Comparison of ENCODE assay signal across 16 cellular contexts in genomic region chr5:151225071-151225470, GRCh38. TPM values are rescaled to one million over a fixed set of nuclear protein-coding genes. Genes with fewer than 3 reads are reported as not detected.
DNase-seq lines count a peak whose midpoint lies in the region; ATAC-seq and TF ChIP-seq lines count a peak whose summit lies in the region.
"Had no signal": no experiment of that assay in that cellular context is flagged by ENCODE, and none has a peak within 500 bp of the region (broad histone marks: within the 10 kb centered on the region; RNA-seq: fewer than 3 reads in every experiment).

No MANE protein-coding gene starts in this region.

- CTCF ChIA-PET in HCT116 (lab: Charles Lee): interaction anchor here (1.8 to 1.9 kb wide), 2 partner anchors 11 to 22 kb away, joined by 4 to 5 read pairs; no protein-coding TSS in a partner anchor

- TF ChIP-seq EP300 in suprapubic skin (IDR thresholded peaks at IDR 0.05): no peak

- H3K4me3 ChIP-seq in HCT116 (replicated peaks in 1 of 2; ENCODE audit: low read depth in 1 of 2, low read length in 2 of 2) (no peak overlapping the region), neural progenitor cell (no peak overlapping the region), suprapubic skin (no peak overlapping the region)
- H3K4me3 ChIP-seq: hepatocyte had no signal

- H3K4me1 ChIP-seq in HCT116 (ENCODE audit: control insufficient read depth in 1 of 2, insufficient read depth in 2 of 2, low read length in 2 of 2) (peaks cover 8 to 23% of the 10 kb centered on the region in 2 experiments; a peak in 3 of 4 replicates), neural progenitor cell (no peaks in the 10 kb centered on the region), suprapubic skin (peaks cover 23% of the 10 kb centered on the region)

- WGBS in suprapubic skin: 93% methylated on average over 4 of the region's 4 CpGs

- H3K27me3 Mint-ChIP-seq in T-helper 1 cell treated with Interleukin-12 subunit alpha and Interleukin-12 subunit beta and Interleukin-4 antibody, amounts not matched to agents 30 μg/mL and 1 μg/mL, for 36 hours (ENCODE audit: low read depth): no peaks in the 10 kb centered on the region
- H3K27me3 Mint-ChIP-seq in activated naive CD8-positive, alpha-beta T cell treated with anti-CD3 and anti-CD28 coated beads for 36 hours: no peaks in the 10 kb centered on the region
- peaks cover 16% of the 10 kb centered on the region for H3K27me3 Mint-ChIP-seq in neural progenitor cell (ENCODE audit: insufficient read depth, low read depth)

- POLR2A ChIA-PET in HCT116 (lab: Charles Lee): interaction anchor here (0.9 kb wide), 1 partner anchor 10 kb away, joined by 3 read pairs; no protein-coding TSS in a partner anchor

- H3K9me2 ChIP-seq in HCT116 (ENCODE audit: insufficient read depth): no peaks in the 10 kb centered on the region

- ATAC-seq in HCT116: no peak
- ATAC-seq: left cardiac atrium, right cardiac atrium had no signal

- no peaks in the 10 kb centered on the region for H3K9me3 ChIP-seq in HCT116 (ENCODE audit: control insufficient read depth in 1 of 2, insufficient read depth in 1 of 2, low read depth in 1 of 2, low read length in 2 of 2)
- H3K9me3 ChIP-seq in neural progenitor cell (ENCODE audit: low read depth): no peaks in the 10 kb centered on the region
- no peaks in the 10 kb centered on the region for H3K9me3 ChIP-seq in suprapubic skin

- no peak for TF ChIP-seq POLR2A in HCT116 (IDR thresholded peaks at IDR 0.05; ENCODE audit: borderline replicate concordance, extremely low read depth, insufficient read depth, insufficient read length)
- no peak for TF ChIP-seq POLR2A in suprapubic skin (IDR thresholded peaks at IDR 0.05)

- intact Hi-C loops in HCT116 (cut with micrococcal nuclease): no loop called here

- no peaks in the 10 kb centered on the region for H4K20me1 ChIP-seq in HCT116 (ENCODE audit: insufficient read depth)
- peaks cover 3% of the 10 kb centered on the region for H4K20me1 ChIP-seq in neural progenitor cell (ENCODE audit: low read depth)

- H3K4me3 Mint-ChIP-seq in T-helper 1 cell treated with Interleukin-12 subunit alpha and Interleukin-12 subunit beta and Interleukin-4 antibody, amounts not matched to agents 30 μg/mL and 1 μg/mL, for 36 hours: peak overlapping the region; percentile 36
- peak overlapping the region; percentile 22 for H3K4me3 Mint-ChIP-seq in activated naive CD8-positive, alpha-beta T cell treated with anti-CD3 and anti-CD28 coated beads for 36 hours
- H3K4me3 Mint-ChIP-seq in neural progenitor cell: peak overlapping the region; percentile 23

- no peaks in the 10 kb centered on the region for H3K36me3 ChIP-seq in HCT116 (ENCODE audit: control insufficient read depth in 1 of 2, insufficient read depth in 2 of 2, low read length in 2 of 2)
- H3K36me3 ChIP-seq in neural progenitor cell: no peaks in the 10 kb centered on the region
- H3K36me3 ChIP-seq in suprapubic skin: no peaks in the 10 kb centered on the region

- peaks cover 29% of the 10 kb centered on the region for H3K36me3 Mint-ChIP-seq in T-helper 1 cell treated with Interleukin-12 subunit alpha and Interleukin-12 subunit beta and Interleukin-4 antibody, amounts not matched to agents 30 μg/mL and 1 μg/mL, for 36 hours (ENCODE audit: low read depth)
- H3K36me3 Mint-ChIP-seq in activated naive CD8-positive, alpha-beta T cell treated with anti-CD3 and anti-CD28 coated beads for 36 hours: peaks cover 19% of the 10 kb centered on the region
- no peaks in the 10 kb centered on the region for H3K36me3 Mint-ChIP-seq in neural progenitor cell

- TF ChIP-seq CTCF in HCT116 (IDR thresholded peaks at IDR 0.05 in 2 of 3, conservative IDR thresholded peaks at IDR 0.05 in 1 of 3; ENCODE audit: borderline replicate concordance in 1 of 3, insufficient read depth in 1 of 3, low read depth in 2 of 3, low read length in 2 of 3) (0 out of 6 replicates have a peak, but pooled peaks of 1 of the 3 experiments have one; percentile 11), neural progenitor cell (IDR thresholded peaks at IDR 0.05) (no peak), suprapubic skin (IDR thresholded peaks at IDR 0.05) (no peak)

- H3K27ac ChIP-seq in HCT116 (ENCODE audit: low read depth, low read length): no peak overlapping the region
- no peak overlapping the region for H3K27ac ChIP-seq in neural progenitor cell
- no peak overlapping the region for H3K27ac ChIP-seq in suprapubic skin
- H3K27ac ChIP-seq: 22Rv1, coronary artery, hepatocyte had no signal

- H3K79me2 ChIP-seq in HCT116 (ENCODE audit: insufficient read depth, low read length): no peaks in the 10 kb centered on the region
- no peaks in the 10 kb centered on the region for H3K79me2 ChIP-seq in neural progenitor cell (ENCODE audit: low read depth)

- no peaks in the 10 kb centered on the region for H3F3A ChIP-seq in neural progenitor cell (ENCODE audit: low read depth)

- no TSS peak for BruUV-seq in HCT116 (replicated peaks; lab: Mats Ljungman, UMichigan)

- RAD21 ChIA-PET in HCT116 (lab: Charles Lee; ENCODE audit: low non-redundant PET in 1 of 2, low total read pairs in 2 of 2, uncharacterized antibody in 2 of 2, unreplicated experiment in 2 of 2): no interaction called here

- no peaks in the 10 kb centered on the region for H3K9me3 Mint-ChIP-seq in T-helper 1 cell treated with Interleukin-12 subunit alpha and Interleukin-12 subunit beta and Interleukin-4 antibody, amounts not matched to agents 30 μg/mL and 1 μg/mL, for 36 hours
- no peaks in the 10 kb centered on the region for H3K9me3 Mint-ChIP-seq in activated naive CD8-positive, alpha-beta T cell treated with anti-CD3 and anti-CD28 coated beads for 36 hours
- no peaks in the 10 kb centered on the region for H3K9me3 Mint-ChIP-seq in neural progenitor cell

- peak overlapping the region; percentile 35 for H3K27ac Mint-ChIP-seq in T-helper 1 cell treated with Interleukin-12 subunit alpha and Interleukin-12 subunit beta and Interleukin-4 antibody, amounts not matched to agents 30 μg/mL and 1 μg/mL, for 36 hours
- peak overlapping the region; percentile 84 for H3K27ac Mint-ChIP-seq in activated naive CD8-positive, alpha-beta T cell treated with anti-CD3 and anti-CD28 coated beads for 36 hours
- no peak overlapping the region for H3K27ac Mint-ChIP-seq in neural progenitor cell

- DNase-seq in T-helper 1 cell (no peak), HCT116 (ENCODE audit: low read depth, low spot score) (no peak), neural progenitor cell (ENCODE audit: low spot score) (no peak), NCI-H345 (lab: John Stamatoyannopoulos, UW) (no peak), T1000 (lab: John Stamatoyannopoulos, UW) (no peak), suprapubic skin (ENCODE audit: low spot score in 2 of 2) (no peak)
- no peak for DNase-seq in activated naive CD8-positive, alpha-beta T cell treated with anti-CD3 and anti-CD28 coated beads for 36 hours
- DNase-seq: amygdala, left cardiac atrium, NCI-H774, right cardiac atrium, T-helper 9 cell had no signal

- TF ChIP-seq RAD21 in HCT116 (IDR thresholded peaks at IDR 0.05; ENCODE audit: low read depth): 0 out of 2 replicates have a peak, but pooled peaks have one; percentile 7

- H2AFZ ChIP-seq in HCT116 (ENCODE audit: low read depth, low read length, poor library complexity, severe bottlenecking) (peak overlapping the region; percentile 76), neural progenitor cell (replicated peaks) (no peak overlapping the region)
- H2AFZ ChIP-seq: hepatocyte had no signal

- peaks cover 36% of the 10 kb centered on the region for H3K4me1 Mint-ChIP-seq in T-helper 1 cell treated with Interleukin-12 subunit alpha and Interleukin-12 subunit beta and Interleukin-4 antibody, amounts not matched to agents 30 μg/mL and 1 μg/mL, for 36 hours (ENCODE audit: low read depth)
- H3K4me1 Mint-ChIP-seq in activated naive CD8-positive, alpha-beta T cell treated with anti-CD3 and anti-CD28 coated beads for 36 hours: peaks cover 46% of the 10 kb centered on the region
- H3K4me1 Mint-ChIP-seq in neural progenitor cell: peaks cover 8% of the 10 kb centered on the region

- H3K27me3 ChIP-seq in HCT116 (ENCODE audit: insufficient read depth, low read length) (no peaks in the 10 kb centered on the region), neural progenitor cell (peaks cover 33% of the 10 kb centered on the region), suprapubic skin (no peaks in the 10 kb centered on the region)
- H3K27me3 ChIP-seq: hepatocyte had no signal

- H3K9ac ChIP-seq in HCT116 (ENCODE audit: low read length) (no peak overlapping the region), neural progenitor cell (no peak overlapping the region)

- H3K4me2 ChIP-seq in HCT116 (ENCODE audit: low read length): no peak overlapping the region
- H3K4me2 ChIP-seq in neural progenitor cell: no peak overlapping the region

RNA-seq across cellular contexts. Expression of gene CCDC69, which starts 1.2 kb away (rescaled TPM):
- total RNA-seq in HCT116 (2021; ENCODE audit: unreplicated experiment) (4.3 TPM), neural progenitor cell (ENCODE audit: low replicate concordance) (0.03 and 0.07 TPM in 2 replicates), suprapubic skin (10 to 100 TPM; 11.5 to 32.3 (median 26.8) TPM)
- polyA plus RNA-seq in HCT116 (2012): 3.2 and 3.5 TPM in 2 replicates
- 10 to 100 TPM; 27.5 to 29.6 TPM for total RNA-seq in activated naive CD8-positive, alpha-beta T cell treated with anti-CD3 and anti-CD28 coated beads for 36 hours

RNA-seq across cellular contexts. Expression of gene GM2A, which starts 27.9 kb away (rescaled TPM):
- total RNA-seq in HCT116 (2021; ENCODE audit: unreplicated experiment): 25.0 TPM
- polyA plus RNA-seq in HCT116 (2012): 17.1 and 22.4 TPM in 2 replicates
- 10 to 100 TPM; 18.0 to 18.8 TPM for total RNA-seq in activated naive CD8-positive, alpha-beta T cell treated with anti-CD3 and anti-CD28 coated beads for 36 hours
- total RNA-seq in neural progenitor cell (ENCODE audit: low replicate concordance): 19.4 TPM in 2 replicates
- 100 to 1,000 TPM in 3 of 4 donors, 10 to 100 TPM in 1; 99.3 to 167 (median 126) TPM for total RNA-seq in suprapubic skin
